In the genomic region with DNA sequence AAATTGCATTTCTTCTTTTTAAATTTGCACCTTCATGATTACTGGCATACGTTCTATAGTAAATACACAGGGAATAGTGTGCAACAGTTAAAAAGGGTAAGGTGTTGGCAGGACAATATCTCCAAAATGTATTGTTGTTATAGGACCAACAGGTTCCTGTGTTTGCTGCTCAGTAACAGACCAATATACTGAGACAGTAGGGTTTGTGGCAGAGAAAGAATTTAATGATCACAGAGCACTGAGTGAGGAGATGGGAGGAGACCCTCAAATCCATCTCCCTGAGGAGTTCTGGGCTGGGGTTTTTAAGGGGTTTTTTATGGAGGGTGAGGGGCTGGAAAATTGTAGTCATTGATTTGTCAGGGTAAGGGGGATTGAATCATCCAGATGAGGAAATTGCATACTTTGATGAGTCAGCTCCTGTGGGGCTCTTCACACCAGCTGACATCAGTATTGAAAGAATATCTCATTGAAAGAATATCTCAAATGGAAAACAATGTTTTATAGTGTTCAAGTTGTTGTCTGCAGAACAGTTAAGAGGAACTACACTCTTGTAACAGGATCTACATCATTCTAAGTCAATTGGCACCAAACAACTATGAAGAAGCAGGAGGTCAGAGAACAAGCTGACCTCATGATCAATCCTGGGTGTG, we compare ENCODE assay signal across 11 cellular contexts.
DNase-seq lines count a peak whose midpoint lies in the region; ATAC-seq, FAIRE-seq and TF ChIP-seq lines count a peak whose summit lies in the region.
"Had no signal": no experiment of that assay in that cellular context is flagged by ENCODE, and none has a peak within 500 bp of the region (broad histone marks: within the 10 kb centered on the region; RNA-seq: fewer than 3 reads in every experiment).

No MANE protein-coding gene starts in this region.

- H3K9ac ChIP-seq in HepG2 (ENCODE audit: insufficient read depth, low read depth, low read length) (no peak overlapping the region), endothelial cell of umbilical vein (replicated peaks; ENCODE audit: extremely low read depth, insufficient read depth, low read length) (no peak overlapping the region)
- H3K9ac ChIP-seq: BLaER1 had no signal

- H4K20me1 ChIP-seq in HepG2 (ENCODE audit: insufficient read depth, low read length), result no peaks in the 10 kb centered on the region
- H4K20me1 ChIP-seq in endothelial cell of umbilical vein (replicated peaks; ENCODE audit: control insufficient read depth, extremely low read depth, insufficient read depth, low read length), result no peaks in the 10 kb centered on the region
- H4K20me1 ChIP-seq: BLaER1 had no signal

- TF ChIP-seq EP300 in HepG2 (IDR thresholded peaks at IDR 0.05; ENCODE audit: low read depth in 2 of 2, low read length in 2 of 2) (no peak), HepG2 (CRISPR knock-in tag; IDR thresholded peaks at IDR 0.05; ENCODE audit: borderline replicate concordance) (no peak), gastroesophageal sphincter (IDR thresholded peaks at IDR 0.05) (no peak)

- ATAC-seq in HepG2 (no peak), right lobe of liver (no peak), Right ventricle myocardium inferior (no peak), GM19455 (IDR thresholded peaks at IDR 0.05; ENCODE audit: unreplicated experiment) (no peak), gastroesophageal sphincter (no peak)
- ATAC-seq in stimulated activated naive CD8-positive, alpha-beta T cell treated with anti-CD3 and anti-CD28 coated beads, Interleukin-15, Interleukin-2, amounts not matched to agents 100 U/mL and 50 U/mL, for 24 hours, result peak; percentile 72

- TF ChIP-seq CTCF in HepG2 (CRISPR knock-in tag; IDR thresholded peaks at IDR 0.05), result no peak
- no peak for TF ChIP-seq CTCF in right lobe of liver (IDR thresholded peaks at IDR 0.05)
- no peak for TF ChIP-seq CTCF in endothelial cell of umbilical vein (IDR thresholded peaks at IDR 0.05; ENCODE audit: extremely low read depth in 1 of 2, insufficient read depth in 1 of 2, low read depth in 1 of 2, low read length in 2 of 2)
- no peak for TF ChIP-seq CTCF in gastroesophageal sphincter (IDR thresholded peaks at IDR 0.05)

- TF ChIP-seq POLR2A in HepG2 (IDR thresholded peaks at IDR 0.05; ENCODE audit: insufficient read depth in 1 of 2, low read depth in 2 of 2, low read length in 2 of 2) (no peak), right lobe of liver (IDR thresholded peaks at IDR 0.05) (no peak), endothelial cell of umbilical vein (IDR thresholded peaks at IDR 0.05; ENCODE audit: low read depth, low read length) (no peak), gastroesophageal sphincter (IDR thresholded peaks at IDR 0.05) (no peak)

- POLR2A ChIA-PET in HepG2 (lab: Yijun Ruan, JAX), result no interaction called here
- POLR2A ChIA-PET in endothelial cell of umbilical vein (lab: Charles Lee), result no interaction called here

- CTCF ChIA-PET in HepG2 (lab: Yijun Ruan, JAX; ENCODE audit: low intra/inter-chr PET ratio, low total read pairs), result no interaction called here
- CTCF ChIA-PET in endothelial cell of umbilical vein (lab: Charles Lee), result interaction anchor here (0.9 kb wide), 1 partner anchor 453 kb away, joined by 3 read pairs; no protein-coding TSS in a partner anchor

- H3K79me2 ChIP-seq in HepG2 (ENCODE audit: insufficient read depth, low read length) (no peaks in the 10 kb centered on the region), endothelial cell of umbilical vein (ENCODE audit: control insufficient read depth, insufficient read depth, low read length) (no peaks in the 10 kb centered on the region)

- H3K27me3 ChIP-seq in HepG2 (ENCODE audit: control insufficient read depth in 1 of 2, insufficient read depth in 2 of 2, low read length in 2 of 2) (peaks cover 0 to 12% of the 10 kb centered on the region in 2 experiments; a peak in 2 of 5 replicates), right lobe of liver (no peaks in the 10 kb centered on the region), endothelial cell of umbilical vein (ENCODE audit: control insufficient read depth in 2 of 2, insufficient read depth in 2 of 2, low read length in 2 of 2) (no peaks in the 10 kb centered on the region), gastroesophageal sphincter (peaks cover 5% of the 10 kb centered on the region)
- H3K27me3 ChIP-seq: BLaER1, stomach had no signal

- H3K4me2 ChIP-seq in HepG2 (ENCODE audit: low read depth, low read length), result no peak overlapping the region
- no peak overlapping the region for H3K4me2 ChIP-seq in endothelial cell of umbilical vein (ENCODE audit: insufficient read depth, low read length)
- H3K4me2 ChIP-seq: BLaER1 had no signal

- intact Hi-C loops in HepG2 (cut with micrococcal nuclease; ENCODE audit: unreplicated experiment) (no loop called here), right lobe of liver (cut with DNase I) (no loop called here), endothelial cell of umbilical vein (cut with micrococcal nuclease) (no loop called here), Right ventricle myocardium inferior (cut with DNase I) (loop anchor here (10.0 kb wide), 2 partner anchors 319 to 759 kb away; no protein-coding TSS in a partner anchor)

- H3K9me3 ChIP-seq in HepG2 (ENCODE audit: low read length), result no peaks in the 10 kb centered on the region
- H3K9me3 ChIP-seq in right lobe of liver, result no peaks in the 10 kb centered on the region
- H3K9me3 ChIP-seq in endothelial cell of umbilical vein (replicated peaks; ENCODE audit: control insufficient read depth, insufficient read depth, low read length), result no peaks in the 10 kb centered on the region
- peaks cover 0 to 22% (median 0%) of the 10 kb centered on the region in 3 donors for H3K9me3 ChIP-seq in gastroesophageal sphincter

- H3K4me1 ChIP-seq in HepG2 (ENCODE audit: insufficient read depth, low read length) (no peaks in the 10 kb centered on the region), right lobe of liver (peaks cover 0 to 11% (median 3%) of the 10 kb centered on the region in 4 donors), endothelial cell of umbilical vein (ENCODE audit: control insufficient read depth, extremely low read depth, insufficient read depth, low read length) (peaks cover 6% of the 10 kb centered on the region), gastroesophageal sphincter (peaks cover 0 to 18% (median 0%) of the 10 kb centered on the region in 3 donors)

- FAIRE-seq in HepG2 (lab: Jason Lieb, UNC) (no peak), endothelial cell of umbilical vein (lab: Jason Lieb, UNC) (no peak)

- DNase-seq in HepG2 (ENCODE audit: low spot score) (no peak), right lobe of liver (no peak), RPMI7951 (ENCODE audit: low read depth) (peak; percentile 18), endothelial cell of umbilical vein (ENCODE audit: low read depth, low spot score) (peak; percentile 43), Right ventricle myocardium inferior (ENCODE audit: missing footprints) (no peak)
- DNase-seq in stimulated activated naive CD8-positive, alpha-beta T cell treated with anti-CD3 and anti-CD28 coated beads, Interleukin-15, Interleukin-2, amounts not matched to agents 100 U/mL and 50 U/mL, for 24 hours, result peak; percentile 26
- DNase-seq: kidney glomerular epithelial cell, stomach had no signal

- no peak overlapping the region for H3K27ac ChIP-seq in HepG2 (ENCODE audit: extremely low read length, insufficient read depth, low read length)
- no peak overlapping the region for H3K27ac ChIP-seq in right lobe of liver
- H3K27ac ChIP-seq in endothelial cell of umbilical vein (ENCODE audit: insufficient read depth, low read depth, low read length), result no peak overlapping the region
- no peak overlapping the region for H3K27ac ChIP-seq in gastroesophageal sphincter
- H3K27ac ChIP-seq: BLaER1, stomach had no signal

- no peaks in the 10 kb centered on the region for H3K9me1 ChIP-seq in endothelial cell of umbilical vein (replicated peaks; ENCODE audit: control insufficient read depth, extremely low read depth, insufficient read depth, low read length)

- BruUV-seq in HepG2 (replicated peaks; lab: Mats Ljungman, UMichigan), result no TSS peak
- no TSS peak for BruUV-seq in endothelial cell of umbilical vein (replicated peaks; lab: Mats Ljungman, UMichigan)

- TF ChIP-seq RAD21 in HepG2 (CRISPR knock-in tag; IDR thresholded peaks at IDR 0.05), result no peak

- H2AFZ ChIP-seq in HepG2 (ENCODE audit: low read length) (no peak overlapping the region), endothelial cell of umbilical vein (ENCODE audit: low read depth, low read length) (no peak overlapping the region)

- H3K4me3 ChIP-seq in HepG2 (replicated peaks in 1 of 3; ENCODE audit: insufficient read depth in 1 of 3, low read depth in 2 of 3, low read length in 3 of 3) (no peak overlapping the region), right lobe of liver (no peak overlapping the region), endothelial cell of umbilical vein (replicated peaks in 1 of 3; ENCODE audit: insufficient read depth in 1 of 3, low read depth in 1 of 3, low read length in 3 of 3) (no peak overlapping the region), gastroesophageal sphincter (no peak overlapping the region)
- H3K4me3 ChIP-seq: BLaER1, stomach had no signal

- WGBS in HepG2 (ENCODE audit: low lambda C conversion rate), result 7% methylated on average over 1 of the region's 1 CpG
- WGBS in right lobe of liver (ENCODE audit: insufficient coverage, low coverage, low lambda C conversion rate, missing lambda C conversion rate), result 33% methylated on average over 1 of the region's 1 CpG
- 75 to 77% methylated on average over 1 of the region's 1 CpG for WGBS in gastroesophageal sphincter (ENCODE audit: low coverage in 1 of 2), 2 donors

- in situ Hi-C loops in HepG2 (cut with HindIII; ENCODE audit: extremely low pct_ligation_motif_present, low pct_unique_long_range_greater_than_20kb), result no loop called here

- dilution Hi-C loops in endothelial cell of umbilical vein (cut with MboI; ENCODE audit: extremely low pct_ligation_motif_present, low sequenced_read_pairs), result no loop called here

- H3K36me3 ChIP-seq in HepG2 (replicated peaks in 1 of 2; ENCODE audit: control insufficient read depth in 1 of 2, insufficient read depth in 2 of 2, low read length in 2 of 2) (no peaks in the 10 kb centered on the region), right lobe of liver (no peaks in the 10 kb centered on the region), endothelial cell of umbilical vein (ENCODE audit: control insufficient read depth in 2 of 2, extremely low read depth in 1 of 2, insufficient read depth in 2 of 2, low read length in 2 of 2) (no peaks in the 10 kb centered on the region), gastroesophageal sphincter (no peaks in the 10 kb centered on the region)
- H3K36me3 ChIP-seq: BLaER1, stomach had no signal

TF ChIP-seq in endothelial cell of umbilical vein, 7 proteins besides CTCF, POLR2A, EP300 and RAD21:
- TF ChIP-seq JUN (IDR thresholded peaks at IDR 0.05; ENCODE audit: borderline replicate concordance, insufficient read depth, insufficient read length, low read depth), result peak; percentile 36
- TF ChIP-seq, protein P1, sequence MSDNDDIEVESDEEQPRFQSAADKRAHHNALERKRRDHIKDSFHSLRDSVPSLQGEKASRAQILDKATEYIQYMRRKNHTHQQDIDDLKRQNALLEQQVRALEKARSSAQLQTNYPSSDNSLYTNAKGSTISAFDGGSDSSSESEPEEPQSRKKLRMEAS (IDR thresholded peaks at IDR 0.05; ENCODE audit: insufficient read depth, insufficient read length), result no peak
- peak; percentile 74 for TF ChIP-seq FOS (IDR thresholded peaks at IDR 0.05; ENCODE audit: borderline replicate concordance, insufficient read depth, low read length)
- TF ChIP-seq GATA2 (IDR thresholded peaks at IDR 0.05; ENCODE audit: insufficient read depth, insufficient read length, low read depth, low read length), result peak; percentile 11
TF ChIP-seq in endothelial cell of umbilical vein: peak in this region for 3.

Comparison
In these comparisons a context has a peak if more than half of its experiments do, and no peak if none do; other contexts are left out.
1. DNase-seq: peak in RPMI7951 (single experiment), endothelial cell of umbilical vein (single experiment) and stimulated activated naive CD8-positive, alpha-beta T cell treated with anti-CD3 and anti-CD28 coated beads, Interleukin-15, Interleukin-2, amounts not matched to agents 100 U/mL and 50 U/mL, for 24 hours (single experiment); none in HepG2 (single experiment), right lobe of liver (0 of 3) and Right ventricle myocardium inferior (single experiment).